In genomic region chr11:94869186-94869585, GRCh38 we compare ENCODE assay signal across 7 cellular contexts.
"Had no signal": no experiment of that assay in that cellular context is flagged by ENCODE, and none has a peak within 500 bp of the region (broad histone marks: within the 10 kb centered on the region; RNA-seq: fewer than 3 reads in every experiment).

No MANE protein-coding gene starts in this region.

- H3K4me3 ChIP-seq: GM23248, HAP-1 had no signal

- DNase-seq: GM23248, GOT3, H7, HFFc6, KG1 had no signal

- H3K36me3 Mint-ChIP-seq: IgD-negative memory B cell had no signal

- H3K4me3 Mint-ChIP-seq: HFFc6, IgD-negative memory B cell had no signal

- H3K9me3 Mint-ChIP-seq: HFFc6, IgD-negative memory B cell had no signal

- H3K4me1 ChIP-seq: HAP-1 had no signal

- H3K27me3 Mint-ChIP-seq: IgD-negative memory B cell had no signal

- H2AFZ ChIP-seq: GM23248 had no signal

- H3K27ac ChIP-seq: GM23248 had no signal

- H3K9ac ChIP-seq: GM23248 had no signal

- H3K27ac Mint-ChIP-seq: HFFc6, IgD-negative memory B cell had no signal

- H3K9me3 ChIP-seq: HAP-1 had no signal
